In the genomic region with DNA sequence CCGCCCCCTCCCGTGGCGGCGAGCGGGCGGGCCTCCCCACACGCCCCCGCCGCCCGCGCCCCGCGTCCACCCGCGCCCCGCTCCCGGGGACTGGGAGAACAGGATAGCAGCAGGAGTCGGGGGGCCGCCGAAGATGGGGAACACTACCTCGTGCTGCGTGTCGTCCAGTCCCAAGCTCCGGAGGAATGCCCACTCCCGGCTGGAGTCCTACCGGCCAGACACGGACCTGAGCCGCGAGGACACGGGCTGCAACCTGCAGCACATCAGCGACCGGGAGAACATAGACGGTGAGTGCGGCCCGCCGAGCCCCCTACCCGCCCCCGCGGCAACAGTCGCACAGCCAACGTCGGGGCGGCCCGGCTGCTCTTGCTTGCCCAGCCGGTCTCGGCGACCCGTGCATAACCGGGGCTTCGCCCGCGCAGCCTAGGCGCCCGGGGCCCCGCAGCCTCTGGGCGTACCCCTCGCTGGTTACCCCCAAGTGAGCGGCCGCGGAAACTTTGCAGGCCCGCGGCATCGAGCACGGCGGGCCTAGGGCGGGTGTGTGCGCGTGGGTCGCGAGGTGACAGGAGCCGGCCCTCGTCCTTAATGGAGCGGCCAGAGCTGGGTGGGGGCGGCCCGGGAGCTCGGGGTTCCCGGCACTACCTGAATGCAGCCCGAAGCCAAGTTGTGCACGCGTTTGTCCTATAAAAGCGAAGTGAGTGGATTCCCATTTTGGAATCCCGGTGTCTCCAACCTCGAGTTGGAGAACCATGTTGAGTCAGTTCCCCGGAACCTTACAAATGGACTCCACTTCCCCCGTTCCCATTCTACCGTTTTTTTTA, we compare ENCODE assay signal across 8 cellular contexts. TPM values are rescaled to one million over a fixed set of nuclear protein-coding genes. Genes with fewer than 3 reads are reported as not detected.
A peak's percentile ranks its signal among the peaks of the same experiment; 100 is the strongest.
DNase-seq lines count a peak whose midpoint lies in the region; ATAC-seq and TF ChIP-seq lines count a peak whose summit lies in the region.

No MANE protein-coding gene starts in this region.

- H3K23ac ChIP-seq in mesenchymal stem cell (ENCODE audit: low read length in 2 of 2): peak overlapping the region in 1 of 2 experiments; percentile 46

- POLR2A ChIA-PET in AG04450 (lab: Yijun Ruan, JAX): no interaction called here
- POLR2A ChIA-PET in activated CD4-positive, alpha-beta T cell treated with anti-CD3 and anti-CD28 coated beads, Interleukin-2, amount 10 ng/mL, durations not matched to agents 7 days and 5 days (lab: Charles Lee): interaction anchor here (0.5 kb wide), 1 partner anchor 23 kb away, joined by 3 read pairs; no protein-coding TSS in a partner anchor

- H3K4me3 ChIP-seq in AG04450 (ENCODE audit: low read depth, low read length): peak overlapping the region; percentile 78
- H3K4me3 ChIP-seq in mesenchymal stem cell (ENCODE audit: insufficient read depth in 1 of 2, low read depth in 1 of 2, low read length in 2 of 2): peak overlapping the region; percentile 86 to 87

- peak overlapping the region; percentile 82 for H3K27ac Mint-ChIP-seq in activated CD4-positive, alpha-beta T cell treated with anti-CD3 and anti-CD28 coated beads, Interleukin-2, amount 10 ng/mL, durations not matched to agents 7 days and 5 days

- H3K27ac ChIP-seq in AG04450 (ENCODE audit: low read depth, low read length) (no peak overlapping the region), mesenchymal stem cell (ENCODE audit: low read length, poor library complexity, severe bottlenecking) (no peak overlapping the region), substantia nigra (ENCODE audit: low read depth, low read length, poor library complexity, severe bottlenecking) (peak overlapping the region; percentile 66)

- H3K4me1 ChIP-seq in mesenchymal stem cell (ENCODE audit: control insufficient read depth, insufficient read depth, low read depth, low read length): peaks cover 10% of the 10 kb centered on the region

- H4K8ac ChIP-seq in mesenchymal stem cell (ENCODE audit: low read length): peak overlapping the region; percentile 37

- H3K4me2 ChIP-seq in mesenchymal stem cell (ENCODE audit: low read length, poor library complexity, severe bottlenecking): peak overlapping the region; percentile 92

- under 1% methylated on average over 77 of the region's 86 CpGs for WGBS in mesenchymal stem cell

- peak overlapping the region; percentile 11 to 81 for H3K14ac ChIP-seq in mesenchymal stem cell (ENCODE audit: low read length in 2 of 2)

- H3K27me3 ChIP-seq in AG04450 (ENCODE audit: control insufficient read depth, insufficient read depth, low read length): no peaks in the 10 kb centered on the region
- H3K27me3 ChIP-seq in mesenchymal stem cell (ENCODE audit: control insufficient read depth in 1 of 2, insufficient read depth in 1 of 2, low read length in 2 of 2): no peaks in the 10 kb centered on the region

- H2BK15ac ChIP-seq in mesenchymal stem cell (ENCODE audit: low read depth, poor library complexity, severe bottlenecking): no peak overlapping the region

- no peaks in the 10 kb centered on the region for H3K9me3 Mint-ChIP-seq in activated CD4-positive, alpha-beta T cell treated with anti-CD3 and anti-CD28 coated beads, Interleukin-2, amount 10 ng/mL, durations not matched to agents 7 days and 5 days

- H2BK120ac ChIP-seq in mesenchymal stem cell (ENCODE audit: low read depth, low read length): no peak overlapping the region

- H3K36me3 ChIP-seq in mesenchymal stem cell (ENCODE audit: control insufficient read depth in 1 of 2, insufficient read depth in 2 of 2, low read depth in 1 of 2, low read length in 2 of 2): peaks cover 0 to 11% of the 10 kb centered on the region in 2 experiments

- peaks cover 21% of the 10 kb centered on the region for H3K36me3 Mint-ChIP-seq in activated CD4-positive, alpha-beta T cell treated with anti-CD3 and anti-CD28 coated beads, Interleukin-2, amount 10 ng/mL, durations not matched to agents 7 days and 5 days (ENCODE audit: low read depth)

- peak overlapping the region; percentile 62 to 88 for H3K4ac ChIP-seq in mesenchymal stem cell (ENCODE audit: low read depth in 1 of 2, low read length in 2 of 2)

- TF ChIP-seq CTCF in AG04450 (IDR thresholded peaks at IDR 0.05; ENCODE audit: low read depth, low read length): 0 out of 2 replicates have a peak, but pooled peaks have one; percentile 4

- peaks cover 8% of the 10 kb centered on the region for H3K79me1 ChIP-seq in mesenchymal stem cell (replicated peaks; ENCODE audit: low read length, poor library complexity, severe bottlenecking)

- no peaks in the 10 kb centered on the region for H3K27me3 Mint-ChIP-seq in activated CD4-positive, alpha-beta T cell treated with anti-CD3 and anti-CD28 coated beads, Interleukin-2, amount 10 ng/mL, durations not matched to agents 7 days and 5 days

- H3K4me1 Mint-ChIP-seq in activated CD4-positive, alpha-beta T cell treated with anti-CD3 and anti-CD28 coated beads, Interleukin-2, amount 10 ng/mL, durations not matched to agents 7 days and 5 days: peaks cover 67% of the 10 kb centered on the region

- peak overlapping the region; percentile 78 for H3K4me3 Mint-ChIP-seq in activated CD4-positive, alpha-beta T cell treated with anti-CD3 and anti-CD28 coated beads, Interleukin-2, amount 10 ng/mL, durations not matched to agents 7 days and 5 days

- H2AK5ac ChIP-seq in mesenchymal stem cell (ENCODE audit: low read length, severe bottlenecking): no peak overlapping the region

- no peak overlapping the region for H2BK5ac ChIP-seq in mesenchymal stem cell (ENCODE audit: low read depth, low read length, poor library complexity, severe bottlenecking)

- H3K18ac ChIP-seq in mesenchymal stem cell (ENCODE audit: low read depth in 1 of 2, low read length in 2 of 2): peak overlapping the region; percentile 67 to 91

- peak overlapping the region; percentile 80 for H2AFZ ChIP-seq in mesenchymal stem cell (ENCODE audit: low read depth, low read length)

- DNase-seq in AG04450 (ENCODE audit: low read depth, low spot score) (no peak), HT1080 (ENCODE audit: low read depth) (peak; percentile 18), ecto neural progenitor cell (ENCODE audit: low spot score) (peak; percentile 70), mesenchymal stem cell (peak; percentile 48), substantia nigra (lab: John Stamatoyannopoulos, UW) (peak in 27 of 49 donors; percentile 14 to 61 (median 28)), occipital lobe (lab: John Stamatoyannopoulos, UW) (no peak)
- peak; percentile 21 for DNase-seq in activated CD4-positive, alpha-beta T cell treated with anti-CD3 and anti-CD28 coated beads, Interleukin-2, amount 10 ng/mL, durations not matched to agents 7 days and 5 days

- peak overlapping the region in 1 of 2 experiments; percentile 63 for H2BK12ac ChIP-seq in mesenchymal stem cell (ENCODE audit: low read length in 2 of 2)

- CTCF ChIA-PET in AG04450 (lab: Charles Lee): interaction anchor here (1.0 to 1.1 kb wide), 2 partner anchors 9 to 38 kb away, joined by 3 read pairs; no protein-coding TSS in a partner anchor
- CTCF ChIA-PET in activated CD4-positive, alpha-beta T cell treated with anti-CD3 and anti-CD28 coated beads, Interleukin-2, amount 10 ng/mL, durations not matched to agents 7 days and 5 days (lab: Charles Lee): interaction anchor here (0.9 to 1.3 kb wide), 2 partner anchors 10 to 14 kb away, joined by 3 read pairs; no protein-coding TSS in a partner anchor

- peak; percentile 11 for ATAC-seq in GM19351 (IDR thresholded peaks at IDR 0.05; ENCODE audit: unreplicated experiment)

- H3K9ac ChIP-seq in mesenchymal stem cell (ENCODE audit: low read length): peak overlapping the region; percentile 82

- H3K9me3 ChIP-seq in AG04450 (ENCODE audit: control insufficient read depth, insufficient read depth, low read length) (no peaks in the 10 kb centered on the region; the same call in 1 of the 2 replicates), mesenchymal stem cell (ENCODE audit: control insufficient read depth, low read length) (no peaks in the 10 kb centered on the region)

- no peak overlapping the region for H4K91ac ChIP-seq in mesenchymal stem cell (ENCODE audit: low read length)

RNA-seq across cellular contexts. Expression of a gene that starts 0.8 kb away (rescaled TPM):
- polyA plus RNA-seq in AG04450 (2011; rRNA removed): 90.2 and 97.3 TPM in 2 replicates
- 91.1 and 94.3 TPM in 2 replicates for polyA minus RNA-seq in AG04450 (2011; rRNA and poly(A)+ RNA removed)
- 65.3 and 80.4 TPM in 2 replicates for total RNA-seq in HT1080 (2014; rRNA removed; shearing (Covaris generic))
- 58.2 and 63.9 TPM in 2 replicates for polyA plus RNA-seq in HT1080 (2015; cell fraction: cytosol; rRNA removed)
- polyA plus RNA-seq in HT1080 (2015; cell fraction: nucleus; rRNA removed): 40.0 and 42.3 TPM in 2 replicates
- 10 to 100 TPM; 67.4 to 76.4 TPM for total RNA-seq in activated CD4-positive, alpha-beta T cell treated with anti-CD3 and anti-CD28 coated beads, Interleukin-2, amount 10 ng/mL, durations not matched to agents 7 days and 5 days
- 45.3 TPM for polyA plus RNA-seq in mesenchymal stem cell (2013, experiment 1 of 2)
- polyA plus RNA-seq in mesenchymal stem cell (2013, experiment 2 of 2): 48.1 TPM
- 49.9 TPM for total RNA-seq in occipital lobe

Comparison
In these comparisons a context has a peak if more than half of its experiments do, and no peak if none do; other contexts are left out.
1. DNase-seq: peak in HT1080 (single experiment), activated CD4-positive, alpha-beta T cell treated with anti-CD3 and anti-CD28 coated beads, Interleukin-2, amount 10 ng/mL, durations not matched to agents 7 days and 5 days (single experiment), ecto neural progenitor cell (single experiment), mesenchymal stem cell (single experiment) and substantia nigra (27 of 49); none in AG04450 (single experiment) and occipital lobe (single experiment).